In the genomic region with DNA sequence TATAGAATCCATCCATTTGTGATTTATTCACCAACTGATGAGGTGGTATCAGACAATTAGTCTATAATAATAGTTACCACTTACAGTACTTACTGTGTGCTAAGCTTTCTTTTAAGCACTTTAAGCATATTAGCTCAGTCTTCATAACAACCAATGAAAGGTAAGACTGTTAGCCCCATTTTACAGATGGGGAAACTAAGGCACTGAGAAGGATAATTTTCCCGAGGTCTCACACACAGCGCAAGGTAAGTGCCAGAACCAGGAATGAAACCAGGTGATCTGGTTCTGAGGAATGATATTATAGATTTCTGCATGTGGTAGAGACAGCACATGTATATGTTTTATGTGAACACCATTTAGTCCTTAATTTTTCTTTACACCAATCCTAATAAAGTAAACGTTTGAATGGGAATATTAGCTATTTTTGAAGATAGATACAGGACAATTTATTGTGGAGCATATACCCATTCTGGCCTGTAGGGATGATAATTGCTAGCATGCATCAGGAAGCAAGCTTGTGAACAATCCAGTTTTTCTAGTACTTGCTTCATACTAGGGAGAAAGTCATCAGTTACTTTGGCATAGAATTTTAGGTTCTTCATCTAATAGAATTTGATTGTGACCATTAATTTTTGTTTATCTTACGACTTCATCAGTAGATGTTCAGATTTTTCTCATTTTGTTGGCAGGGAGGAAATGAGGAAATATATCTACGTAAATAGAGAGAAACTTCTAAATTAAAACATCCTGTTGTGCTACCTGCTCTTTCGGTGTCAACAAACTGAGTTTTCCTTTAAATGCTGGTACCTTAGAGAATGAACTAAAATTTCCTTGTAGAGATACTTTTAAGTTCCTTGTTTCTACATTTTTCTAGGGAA, we compare ENCODE assay signal across 8 cellular contexts. TPM values are rescaled to one million over a fixed set of nuclear protein-coding genes. Genes with fewer than 3 reads are reported as not detected.
DNase-seq lines count a peak whose midpoint lies in the region; ATAC-seq and TF ChIP-seq lines count a peak whose summit lies in the region.

No MANE protein-coding gene starts in this region.

- peak overlapping the region; percentile 90 for H3K4me3 Mint-ChIP-seq in activated CD4-positive, alpha-beta T cell treated with anti-CD3 and anti-CD28 coated beads, Interleukin-2, amount 10 ng/mL, durations not matched to agents 7 days and 5 days
- H3K4me3 Mint-ChIP-seq in T-helper 17 cell, result peak overlapping the region; percentile 82
- no peak overlapping the region for H3K4me3 Mint-ChIP-seq in WTC11

- DNase-seq in activated CD4-positive, alpha-beta T cell treated with anti-CD3 and anti-CD28 coated beads, Interleukin-2, amount 10 ng/mL, durations not matched to agents 7 days and 5 days, result no peak
- DNase-seq in activated CD4-positive, alpha-beta T cell treated with anti-CD3 and anti-CD28 coated beads for 1 hour, result no peak
- DNase-seq in T-helper 17 cell, result no peak
- DNase-seq in fibroblast of mammary gland (ENCODE audit: low read depth), result peak; percentile 38
- DNase-seq in WTC11 (ENCODE audit: low spot score), result no peak

- CTCF ChIA-PET in activated CD4-positive, alpha-beta T cell treated with anti-CD3 and anti-CD28 coated beads, Interleukin-2, amount 10 ng/mL, durations not matched to agents 7 days and 5 days (lab: Charles Lee), result interaction anchor here (0.7 to 1.8 kb wide), 7 partner anchors 9 to 82 kb away, joined by 3 to 8 read pairs (median 4); partner anchors contain the start of gene PABPC1L
- CTCF ChIA-PET in WTC11 (lab: Charles Lee), result interaction anchor here (0.7 to 3.0 kb wide), 7 partner anchors 8 to 103 kb away, joined by 3 to 13 read pairs (median 3); partner anchors contain the start of gene PABPC1L

- peak overlapping the region in 4 of 5 donors; percentile 6 to 99 (median 10) for H3K9ac ChIP-seq in subcutaneous abdominal adipose tissue (ENCODE audit: low read length in 5 of 5)

- ATAC-seq in T-helper 17 cell, result no peak
- no peak for ATAC-seq in GM21367 (IDR thresholded peaks at IDR 0.05; ENCODE audit: unreplicated experiment)
- no peak for ATAC-seq in WTC11
- no peak for ATAC-seq in GM18511 (IDR thresholded peaks at IDR 0.05; ENCODE audit: unreplicated experiment)

- H3K9me3 ChIP-seq in T-helper 17 cell (ENCODE audit: control insufficient read depth, low read length, poor library complexity, severe bottlenecking) (no peaks in the 10 kb centered on the region), subcutaneous abdominal adipose tissue (ENCODE audit: control insufficient read depth in 5 of 5, low read length in 5 of 5) (no peaks in the 10 kb centered on the region)

- H3K27ac Mint-ChIP-seq in activated CD4-positive, alpha-beta T cell treated with anti-CD3 and anti-CD28 coated beads, Interleukin-2, amount 10 ng/mL, durations not matched to agents 7 days and 5 days, result peak overlapping the region; percentile 65
- H3K27ac Mint-ChIP-seq in T-helper 17 cell (peak overlapping the region; percentile 96), WTC11 (no peak overlapping the region; the same call in 1 of the 2 replicates)

- H3K27me3 Mint-ChIP-seq in activated CD4-positive, alpha-beta T cell treated with anti-CD3 and anti-CD28 coated beads, Interleukin-2, amount 10 ng/mL, durations not matched to agents 7 days and 5 days, result no peaks in the 10 kb centered on the region
- no peaks in the 10 kb centered on the region for H3K27me3 Mint-ChIP-seq in T-helper 17 cell
- no peaks in the 10 kb centered on the region for H3K27me3 Mint-ChIP-seq in WTC11 (ENCODE audit: low read depth)

- peaks cover 0 to 2% (median 0%) of the 10 kb centered on the region in 5 donors for H3K36me3 ChIP-seq in subcutaneous abdominal adipose tissue (ENCODE audit: control insufficient read depth in 5 of 5, insufficient read depth in 5 of 5, low read length in 5 of 5)

- H3K36me3 Mint-ChIP-seq in activated CD4-positive, alpha-beta T cell treated with anti-CD3 and anti-CD28 coated beads, Interleukin-2, amount 10 ng/mL, durations not matched to agents 7 days and 5 days (ENCODE audit: low read depth), result peaks cover 45% of the 10 kb centered on the region
- no peaks in the 10 kb centered on the region for H3K36me3 Mint-ChIP-seq in T-helper 17 cell (ENCODE audit: low read depth)
- H3K36me3 Mint-ChIP-seq in WTC11, result 0 out of 2 replicates have a peak, but pooled peaks cover 5% of the 10 kb centered on the region

- TF ChIP-seq CTCF in fibroblast of mammary gland (conservative IDR thresholded peaks at IDR 0.05; ENCODE audit: control insufficient read depth, insufficient read depth, low read depth, low read length) (peak; percentile 40), WTC11 (IDR thresholded peaks at IDR 0.05) (no peak)

- H3K4me1 ChIP-seq in subcutaneous abdominal adipose tissue (ENCODE audit: control insufficient read depth in 5 of 5, insufficient read depth in 5 of 5, low read length in 5 of 5), result peaks cover 10 to 69% (median 64%) of the 10 kb centered on the region in 5 donors

- no peak overlapping the region for H3K4me3 ChIP-seq in fibroblast of mammary gland (ENCODE audit: control insufficient read depth, low read depth, low read length)
- no peak overlapping the region for H3K4me3 ChIP-seq in subcutaneous abdominal adipose tissue (ENCODE audit: low read depth in 1 of 5, low read length in 5 of 5)

- POLR2A ChIA-PET in activated CD4-positive, alpha-beta T cell treated with anti-CD3 and anti-CD28 coated beads, Interleukin-2, amount 10 ng/mL, durations not matched to agents 7 days and 5 days (lab: Charles Lee), result no interaction called here
- POLR2A ChIA-PET in WTC11 (lab: Charles Lee), result interaction anchor here (0.5 to 1.4 kb wide), 2 partner anchors 21 to 124 kb away, joined by 3 to 4 read pairs; no protein-coding TSS in a partner anchor

- peaks cover 63% of the 10 kb centered on the region for H3K4me1 Mint-ChIP-seq in activated CD4-positive, alpha-beta T cell treated with anti-CD3 and anti-CD28 coated beads, Interleukin-2, amount 10 ng/mL, durations not matched to agents 7 days and 5 days
- H3K4me1 Mint-ChIP-seq in T-helper 17 cell (peaks cover 61% of the 10 kb centered on the region), WTC11 (peaks cover 49% of the 10 kb centered on the region)

- H3K27me3 ChIP-seq in subcutaneous abdominal adipose tissue (ENCODE audit: control insufficient read depth in 5 of 5, insufficient read depth in 4 of 5, low read length in 5 of 5), result no peaks in the 10 kb centered on the region

- H3K27ac ChIP-seq in subcutaneous abdominal adipose tissue (ENCODE audit: low read depth, low read length), result peak overlapping the region; percentile 42

- H3K9me3 Mint-ChIP-seq in activated CD4-positive, alpha-beta T cell treated with anti-CD3 and anti-CD28 coated beads, Interleukin-2, amount 10 ng/mL, durations not matched to agents 7 days and 5 days, result peaks cover 3% of the 10 kb centered on the region
- no peaks in the 10 kb centered on the region for H3K9me3 Mint-ChIP-seq in WTC11

TF ChIP-seq in WTC11, 78 proteins besides CTCF, POLR2A, EP300 and RAD21 (continues in another document):
- no peak for TF ChIP-seq NR3C1 (CRISPR knock-in tag; conservative IDR thresholded peaks at IDR 0.05; ENCODE audit: low read depth)
- no peak for TF ChIP-seq ATF6 (CRISPR knock-in tag; IDR thresholded peaks at IDR 0.05)
- TF ChIP-seq E2F4 (CRISPR knock-in tag; IDR thresholded peaks at IDR 0.05; ENCODE audit: borderline replicate concordance, low read depth), result no peak
- TF ChIP-seq TCF7 (CRISPR knock-in tag; IDR thresholded peaks at IDR 0.05; ENCODE audit: low read depth), result no peak
- TF ChIP-seq NFE2L1 (CRISPR knock-in tag; IDR thresholded peaks at IDR 0.05), result no peak

RNA-seq across cellular contexts. Expression of gene YWHAB, which starts 3.0 kb away (rescaled TPM):
- total RNA-seq in activated CD4-positive, alpha-beta T cell treated with anti-CD3 and anti-CD28 coated beads, Interleukin-2, amount 10 ng/mL, durations not matched to agents 7 days and 5 days, result 100 to 1,000 TPM; 278 to 291 TPM
- total RNA-seq in T-helper 17 cell, result 100 to 1,000 TPM; 171 to 176 TPM
- 177 to 216 TPM (median 183 TPM) in 3 replicates for total RNA-seq in WTC11 (2021)

RNA-seq across cellular contexts. Expression of gene PABPC1L, which starts 21.4 kb away (rescaled TPM):
- total RNA-seq in activated CD4-positive, alpha-beta T cell treated with anti-CD3 and anti-CD28 coated beads, Interleukin-2, amount 10 ng/mL, durations not matched to agents 7 days and 5 days, result 10 to 100 TPM; 59.4 to 60.6 TPM
- total RNA-seq in T-helper 17 cell, result 10 to 100 TPM; 37.5 to 60.3 TPM
- 88.3 to 98.2 TPM (median 90.7 TPM) in 3 replicates for total RNA-seq in WTC11 (2021)
